ENCODE assay signal across 18 cellular contexts in genomic region chr5:179168636-179169035, GRCh38.
DNase-seq lines count a peak whose midpoint lies in the region; ATAC-seq, FAIRE-seq and TF ChIP-seq lines count a peak whose summit lies in the region.
"Had no signal": no experiment of that assay in that cellular context is flagged by ENCODE, and none has a peak within 500 bp of the region (broad histone marks: within the 10 kb centered on the region; RNA-seq: fewer than 3 reads in every experiment).

No MANE protein-coding gene starts in this region.

- no peak for TF ChIP-seq POLR2A in GM12892 (IDR thresholded peaks at IDR 0.05; ENCODE audit: low read depth, low read length)

- H3K27me3 Mint-ChIP-seq in activated naive CD8-positive, alpha-beta T cell treated with anti-CD3 and anti-CD28 coated beads, Interleukin-2, amount 10 ng/mL, durations not matched to agents 7 days and 5 days, result peaks cover 5% of the 10 kb centered on the region
- H3K27me3 Mint-ChIP-seq in activated naive CD8-positive, alpha-beta T cell treated with anti-CD3 and anti-CD28 coated beads, Interleukin-2, amount 50 U/mL, for 24 hours, result peaks cover 6% of the 10 kb centered on the region

- H4K20me1 ChIP-seq in BLaER1, result no peaks in the 10 kb centered on the region

- no peak overlapping the region for H3K27ac Mint-ChIP-seq in activated naive CD8-positive, alpha-beta T cell treated with anti-CD3 and anti-CD28 coated beads, Interleukin-2, amount 10 ng/mL, durations not matched to agents 7 days and 5 days
- no peak overlapping the region for H3K27ac Mint-ChIP-seq in activated naive CD8-positive, alpha-beta T cell treated with anti-CD3 and anti-CD28 coated beads, Interleukin-2, amount 50 U/mL, for 24 hours

- no peak for FAIRE-seq in GM12892 (lab: Jason Lieb, UNC)
- FAIRE-seq: GM19239 had no signal

- no peaks in the 10 kb centered on the region for H3K36me3 ChIP-seq in BLaER1

- intact Hi-C loops in posterior vena cava (cut with DNase I), result loop anchor here in 1 of 2 donors (5.0 kb wide), 2 partner anchors 179 to 324 kb away; partner anchors contain the start of gene ADAMTS2

- H3K27me3 ChIP-seq in BLaER1, result no peaks in the 10 kb centered on the region

- H3K4me3 Mint-ChIP-seq in activated naive CD8-positive, alpha-beta T cell treated with anti-CD3 and anti-CD28 coated beads, Interleukin-2, amount 10 ng/mL, durations not matched to agents 7 days and 5 days, result no peak overlapping the region
- no peak overlapping the region for H3K4me3 Mint-ChIP-seq in activated naive CD8-positive, alpha-beta T cell treated with anti-CD3 and anti-CD28 coated beads, Interleukin-2, amount 50 U/mL, for 24 hours
- H3K4me3 Mint-ChIP-seq: CD14-positive monocyte had no signal

- no peak overlapping the region for H3K9ac ChIP-seq in BLaER1

- no peaks in the 10 kb centered on the region for H3K4me1 Mint-ChIP-seq in activated naive CD8-positive, alpha-beta T cell treated with anti-CD3 and anti-CD28 coated beads, Interleukin-2, amount 10 ng/mL, durations not matched to agents 7 days and 5 days
- no peaks in the 10 kb centered on the region for H3K4me1 Mint-ChIP-seq in activated naive CD8-positive, alpha-beta T cell treated with anti-CD3 and anti-CD28 coated beads, Interleukin-2, amount 50 U/mL, for 24 hours

- peaks cover 19% of the 10 kb centered on the region for H3K4me1 ChIP-seq in BLaER1

- ATAC-seq in activated naive CD8-positive, alpha-beta T cell treated with anti-CD3 and anti-CD28 coated beads, Interleukin-2, amount 10 ng/mL, durations not matched to agents 7 days and 5 days (ENCODE audit: low read depth), result no peak
- ATAC-seq in activated naive CD8-positive, alpha-beta T cell treated with anti-CD3 and anti-CD28 coated beads, Interleukin-2, amount 50 U/mL, for 24 hours, result no peak
- no peak for ATAC-seq in HG03432 (IDR thresholded peaks at IDR 0.05; ENCODE audit: unreplicated experiment)
- ATAC-seq: PC-3 had no signal

- DNase-seq in activated naive CD8-positive, alpha-beta T cell treated with anti-CD3 and anti-CD28 coated beads, Interleukin-2, amount 10 ng/mL, durations not matched to agents 7 days and 5 days, result peak; percentile 13
- no peak for DNase-seq in activated naive CD8-positive, alpha-beta T cell treated with anti-CD3 and anti-CD28 coated beads, Interleukin-2, amount 50 U/mL, for 24 hours
- DNase-seq in fibroblast of the aortic adventitia (ENCODE audit: low read depth), result peak; percentile 30
- DNase-seq in posterior vena cava (ENCODE audit: low spot score), result peak; percentile 67
- DNase-seq in EL, result no peak
- no peak for DNase-seq in GM12892 (ENCODE audit: insufficient read length)
- DNase-seq: GDM1, Kasumi-1, NCI-H1417, NCI-H1694 treated with DMSO at 0.1 percent for 48 hours, NCI-H446, NCI-H526, PC-3, SHP77 treated with DMSO at 0.1 percent for 48 hours had no signal

- no peaks in the 10 kb centered on the region for H3K36me3 Mint-ChIP-seq in activated naive CD8-positive, alpha-beta T cell treated with anti-CD3 and anti-CD28 coated beads, Interleukin-2, amount 10 ng/mL, durations not matched to agents 7 days and 5 days
- no peaks in the 10 kb centered on the region for H3K36me3 Mint-ChIP-seq in activated naive CD8-positive, alpha-beta T cell treated with anti-CD3 and anti-CD28 coated beads, Interleukin-2, amount 50 U/mL, for 24 hours (ENCODE audit: low read depth)
- H3K36me3 Mint-ChIP-seq: CD14-positive monocyte had no signal

- 0 out of 2 replicates have a peak overlapping the region, but pooled peaks have one; percentile 83 for H3K4me2 ChIP-seq in BLaER1

- no peaks in the 10 kb centered on the region for H3K9me3 ChIP-seq in BLaER1

- H3K9me3 Mint-ChIP-seq in activated naive CD8-positive, alpha-beta T cell treated with anti-CD3 and anti-CD28 coated beads, Interleukin-2, amount 10 ng/mL, durations not matched to agents 7 days and 5 days, result no peaks in the 10 kb centered on the region
- H3K9me3 Mint-ChIP-seq in activated naive CD8-positive, alpha-beta T cell treated with anti-CD3 and anti-CD28 coated beads, Interleukin-2, amount 50 U/mL, for 24 hours, result no peaks in the 10 kb centered on the region

- POLR2A ChIA-PET in activated naive CD8-positive, alpha-beta T cell treated with anti-CD3 and anti-CD28 coated beads, Interleukin-2, amount 10 ng/mL, durations not matched to agents 7 days and 5 days (lab: Charles Lee), result no interaction called here

- H3K4me3 ChIP-seq in BLaER1, result no peak overlapping the region
- H3K4me3 ChIP-seq in fibroblast of the aortic adventitia (ENCODE audit: low read depth, low read length), result no peak overlapping the region

- no peak for TF ChIP-seq CTCF in fibroblast of the aortic adventitia (IDR thresholded peaks at IDR 0.05; ENCODE audit: insufficient read depth, low read length)

- H3K27ac ChIP-seq in BLaER1, result no peak overlapping the region

Comparison
In these comparisons a context has a peak if more than half of its experiments do, and no peak if none do; other contexts are left out.
1. DNase-seq: peak in activated naive CD8-positive, alpha-beta T cell treated with anti-CD3 and anti-CD28 coated beads, Interleukin-2, amount 10 ng/mL, durations not matched to agents 7 days and 5 days (single experiment), fibroblast of the aortic adventitia (single experiment) and posterior vena cava (single experiment); none in activated naive CD8-positive, alpha-beta T cell treated with anti-CD3 and anti-CD28 coated beads, Interleukin-2, amount 50 U/mL, for 24 hours (single experiment), EL (single experiment) and GM12892 (single experiment).